ENCODE assay signal across 26 cellular contexts in the genomic region with DNA sequence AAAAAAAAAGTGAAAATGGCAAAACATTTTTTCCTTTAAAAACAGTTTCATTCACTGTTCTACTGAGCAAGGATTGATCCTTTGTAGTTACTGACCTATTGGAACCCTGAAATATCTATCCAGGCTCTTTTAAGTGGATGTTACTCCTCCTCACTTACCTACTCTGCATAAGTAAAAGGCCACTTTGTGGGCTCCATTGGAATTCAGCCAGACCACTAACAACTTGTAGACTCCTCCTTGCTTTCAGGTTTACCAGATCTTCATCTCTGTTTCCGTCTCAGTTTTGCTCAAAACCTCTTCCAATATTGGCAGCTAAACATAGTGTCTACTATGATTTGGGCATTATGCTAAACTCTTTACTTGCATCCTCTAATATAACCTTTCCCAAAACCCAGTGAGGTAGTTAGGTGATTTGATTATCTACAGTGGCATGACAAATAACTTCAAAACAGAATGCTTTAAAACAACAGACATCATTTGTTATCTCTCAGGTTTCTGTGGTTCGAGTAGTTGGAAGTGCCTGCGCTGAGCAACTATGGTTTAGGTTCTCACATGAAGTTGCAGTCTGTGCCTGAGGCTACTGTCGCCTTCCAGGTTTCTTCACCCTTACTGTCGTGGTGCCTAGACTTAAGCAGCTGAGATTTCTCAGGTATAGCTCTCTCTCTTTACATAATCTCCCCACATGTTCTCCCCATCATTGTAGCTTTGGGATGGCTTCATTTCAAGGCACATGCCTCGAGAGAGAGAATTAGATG.
"Had no signal": no experiment of that assay in that cellular context is flagged by ENCODE, and none has a peak within 500 bp of the region (broad histone marks: within the 10 kb centered on the region; RNA-seq: fewer than 3 reads in every experiment).

No MANE protein-coding gene starts in this region.

- ATAC-seq: activated CD8-positive, alpha-beta T cell treated with anti-CD3 and anti-CD28 coated beads, Interleukin-2, amount 10 ng/mL, durations not matched to agents 7 days and 5 days had no signal

- H3K27me3 ChIP-seq: ascending aorta, cardiac muscle cell, SJCRH30 had no signal

- DNase-seq: activated CD4-positive, alpha-beta T cell treated with anti-CD3 and anti-CD28 coated beads, Interleukin-2, amount 10 ng/mL, durations not matched to agents 7 days and 5 days; activated CD4-positive, alpha-beta T cell treated with anti-CD3 and anti-CD28 coated beads, Interleukin-2, amount 50 U/mL, for 48 hours; activated CD8-positive, alpha-beta T cell treated with anti-CD3 and anti-CD28 coated beads, Interleukin-2, amount 10 ng/mL, durations not matched to agents 7 days and 5 days; activated gamma-delta T cell; activated naive CD4-positive, alpha-beta T cell treated with Interleukin-2 at 50 U/mL for 16 hours; activated naive CD8-positive, alpha-beta T cell treated with anti-CD3 and anti-CD28 coated beads, Interleukin-2, amount 10 ng/mL, durations not matched to agents 7 days and 5 days; activated T-cell treated with anti-CD3 and anti-CD28 coated beads, Interleukin-2, amount 50 U/mL, for 24 hours; amygdala; Karpas-422; NCI-H1048; NCI-H1105 treated with DMSO at 0.1 percent for 48 hours; NCI-H1436; NCI-H1694 treated with DMSO at 0.1 percent for 48 hours; NCI-H2029 treated with DMSO at 0.1 percent for 48 hours; NCI-H2107; NCI-H2171; NCI-H510A; NCI-H526; NCI-H748 treated with DMSO at 0.1 percent for 48 hours; Right ventricle myocardium superior; T1000; WERI-Rb-1 had no signal

- H3K9me3 ChIP-seq: SJCRH30 had no signal

- H3K4me3 ChIP-seq: ascending aorta, cardiac muscle cell, SJCRH30, SK-N-MC had no signal

- H3K36me3 ChIP-seq: ascending aorta, cardiac muscle cell, SJCRH30, WERI-Rb-1 had no signal

- H3K27ac ChIP-seq: ascending aorta, cardiac muscle cell, SJCRH30, SK-N-MC, WERI-Rb-1 had no signal

- H3K4me1 ChIP-seq: ascending aorta, SJCRH30 had no signal
